In the genomic region with DNA sequence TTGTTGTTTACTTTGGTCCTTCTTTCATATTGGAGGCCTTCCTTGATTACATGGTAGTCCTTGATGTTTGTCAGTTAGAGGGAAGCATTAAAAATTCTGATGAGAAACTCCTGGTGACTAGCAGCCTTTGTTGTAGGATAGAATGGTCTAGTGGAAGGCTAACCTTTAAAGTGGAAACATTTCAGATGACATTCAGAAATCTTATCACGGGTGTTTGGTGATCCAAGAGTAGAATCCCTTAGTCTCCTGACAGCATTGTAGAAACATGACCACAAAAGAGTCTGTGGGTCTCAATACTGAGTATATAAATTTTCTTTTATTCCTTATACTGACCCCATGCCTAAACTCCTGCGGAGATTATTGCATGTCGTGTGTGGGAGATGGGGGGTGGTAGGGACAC, we compare ENCODE assay signal across 19 cellular contexts.
"Had no signal": no experiment of that assay in that cellular context is flagged by ENCODE, and none has a peak within 500 bp of the region (broad histone marks: within the 10 kb centered on the region; RNA-seq: fewer than 3 reads in every experiment).

No MANE protein-coding gene starts in this region.

- FAIRE-seq: pancreas, urothelium cell line had no signal

- H3K27me3 Mint-ChIP-seq: activated T-helper 17 cell treated with anti-CD3 and anti-CD28 coated beads, Interleukin-2, amount 50 U/mL, for 72 hours; naive thymus-derived CD4-positive, alpha-beta T cell; stimulated activated naive CD8-positive, alpha-beta T cell treated with anti-CD3 and anti-CD28 coated beads, Interleukin-15, amount 100 ng/mL, for 72 hours had no signal

- ATAC-seq: activated CD4-positive, CD25-positive, alpha-beta regulatory T cell treated with anti-CD3 and anti-CD28 coated beads, Interleukin-2, amount 50 U/mL, for 24 hours; activated CD8-positive, alpha-beta T cell treated with anti-CD3 and anti-CD28 coated beads, Interleukin-2, amount 10 ng/mL, durations not matched to agents 7 days and 5 days; activated T-helper 17 cell treated with anti-CD3 and anti-CD28 coated beads, Interleukin-2, amount 50 U/mL, for 72 hours; gastroesophageal sphincter; naive thymus-derived CD4-positive, alpha-beta T cell; pancreas; right lobe of liver; stimulated activated effector memory CD8-positive, alpha-beta T cell treated with anti-CD3 and anti-CD28 coated beads, Interleukin-12 subunit alpha, Interleukin-12 subunit beta, amount 100 ng/mL, for 72 hours; stimulated activated naive CD8-positive, alpha-beta T cell treated with anti-CD3 and anti-CD28 coated beads, Interleukin-15, amount 100 ng/mL, for 72 hours had no signal

- H3K27ac Mint-ChIP-seq: activated CD8-positive, alpha-beta T cell treated with anti-CD3 and anti-CD28 coated beads, Interleukin-2, amount 10 ng/mL, durations not matched to agents 7 days and 5 days; activated T-helper 17 cell treated with anti-CD3 and anti-CD28 coated beads, Interleukin-2, amount 50 U/mL, for 72 hours; stimulated activated naive CD8-positive, alpha-beta T cell treated with anti-CD3 and anti-CD28 coated beads, Interleukin-15, amount 100 ng/mL, for 72 hours had no signal

- DNase-seq: activated CD4-positive, alpha-beta T cell treated with anti-CD3 and anti-CD28 coated beads, Interleukin-2, amount 50 U/mL, for 1 hour; activated CD8-positive, alpha-beta T cell treated with anti-CD3 and anti-CD28 coated beads, Interleukin-2, amount 10 ng/mL, durations not matched to agents 7 days and 5 days; colonic mucosa; dorsolateral prefrontal cortex; esophagus squamous epithelium; heart left ventricle; islet precursor cell; naive thymus-derived CD4-positive, alpha-beta T cell; pancreas; right lobe of liver; SK-N-SH; stimulated activated CD4-positive, alpha-beta T cell treated with anti-CD3 and anti-CD28 coated beads, Interleukin-1b, Interleukin-23, amount 100 ng/mL, for 48 hours; stimulated activated naive CD8-positive, alpha-beta T cell treated with anti-CD3 and anti-CD28 coated beads, Interleukin-15, amount 100 ng/mL, for 72 hours; tibial artery had no signal

- H3K9me3 Mint-ChIP-seq: activated T-helper 17 cell treated with anti-CD3 and anti-CD28 coated beads, Interleukin-2, amount 50 U/mL, for 72 hours; stimulated activated effector memory CD8-positive, alpha-beta T cell treated with anti-CD3 and anti-CD28 coated beads, Interleukin-12 subunit alpha, Interleukin-12 subunit beta, amount 100 ng/mL, for 72 hours had no signal

- H3K4me3 Mint-ChIP-seq: activated CD8-positive, alpha-beta T cell treated with anti-CD3 and anti-CD28 coated beads, Interleukin-2, amount 10 ng/mL, durations not matched to agents 7 days and 5 days; activated T-helper 17 cell treated with anti-CD3 and anti-CD28 coated beads, Interleukin-2, amount 50 U/mL, for 72 hours; stimulated activated effector memory CD8-positive, alpha-beta T cell treated with anti-CD3 and anti-CD28 coated beads, Interleukin-12 subunit alpha, Interleukin-12 subunit beta, amount 100 ng/mL, for 72 hours; stimulated activated naive CD8-positive, alpha-beta T cell treated with anti-CD3 and anti-CD28 coated beads, Interleukin-15, amount 100 ng/mL, for 72 hours had no signal
